13 cellular contexts compared by ENCODE assay signal in genomic region chr2:232667989-232668583, GRCh38. TPM values are rescaled to one million over a fixed set of nuclear protein-coding genes. Genes with fewer than 3 reads are reported as not detected.
A peak's percentile ranks its signal among the peaks of the same experiment; 100 is the strongest.
DNase-seq lines count a peak whose midpoint lies in the region; ATAC-seq, FAIRE-seq and TF ChIP-seq lines count a peak whose summit lies in the region.
"Had no signal": no experiment of that assay in that cellular context is flagged by ENCODE, and none has a peak within 500 bp of the region (broad histone marks: within the 10 kb centered on the region; RNA-seq: fewer than 3 reads in every experiment).

No MANE protein-coding gene starts in this region.

- H3K9ac ChIP-seq in kidney (ENCODE audit: low read length in 2 of 2) = no peak overlapping the region
- H3K9ac ChIP-seq in skeletal muscle tissue (ENCODE audit: low read depth in 1 of 3, low read length in 3 of 3) = peak overlapping the region in 1 of 3 donors; percentile 45

- FAIRE-seq in kidney (lab: Jason Lieb, UNC) = no peak

- H3K36me3 ChIP-seq in kidney (ENCODE audit: control insufficient read depth in 1 of 2, insufficient read depth in 2 of 2, low read length in 2 of 2) (peaks cover 15 to 38% of the 10 kb centered on the region in 2 donors), skeletal muscle tissue (ENCODE audit: control insufficient read depth in 3 of 3, insufficient read depth in 3 of 3, low read length in 3 of 3) (peaks cover 2 to 8% (median 4%) of the 10 kb centered on the region in 3 donors)

- no peaks in the 10 kb centered on the region for H3K27me3 ChIP-seq in skeletal muscle tissue (ENCODE audit: control insufficient read depth in 3 of 3, insufficient read depth in 3 of 3, low read length in 3 of 3)

- H3K4me1 ChIP-seq in kidney (ENCODE audit: control insufficient read depth in 1 of 2, insufficient read depth in 1 of 2, low read depth in 1 of 2, low read length in 2 of 2) (peaks cover 5 to 7% of the 10 kb centered on the region in 2 donors), skeletal muscle tissue (ENCODE audit: control insufficient read depth in 3 of 3, insufficient read depth in 3 of 3, low read length in 3 of 3) (peaks cover 2 to 19% (median 11%) of the 10 kb centered on the region in 3 donors)

- in situ Hi-C loops in astrocyte of the spinal cord (cut with HindIII; ENCODE audit: low sequenced_read_pairs) = no loop called here

- ATAC-seq in GM18868 (IDR thresholded peaks at IDR 0.05; ENCODE audit: unreplicated experiment) = no peak
- ATAC-seq in HG03135 (IDR thresholded peaks at IDR 0.05; ENCODE audit: unreplicated experiment) = no peak
- ATAC-seq: stimulated activated effector memory CD8-positive, alpha-beta T cell treated with anti-CD3 and anti-CD28 coated beads, Interleukin-12 subunit alpha, Interleukin-12 subunit beta, amount 100 ng/mL, for 72 hours had no signal

- H3K4me3 ChIP-seq in astrocyte of the spinal cord (ENCODE audit: low read depth, low read length) (no peak overlapping the region), kidney (ENCODE audit: low read length in 2 of 2) (no peak overlapping the region), skeletal muscle tissue (ENCODE audit: low read length in 3 of 3) (no peak overlapping the region)

- DNase-seq in NCI-H146 treated with DMSO at 0.1 percent for 48 hours (lab: John Stamatoyannopoulos, UW; ENCODE audit: unreplicated experiment) (peak; percentile 2), astrocyte of the spinal cord (ENCODE audit: low read depth, low spot score) (peak; percentile 2), kidney (no peak)
- DNase-seq in stimulated activated CD4-positive, alpha-beta T cell treated with anti-CD3 and anti-CD28 coated beads, Interleukin-4, amount 100 ng/mL, for 4 hours = no peak
- DNase-seq: activated gamma-delta T cell treated with Interleukin-2 at 50 U/mL for 16 hours; central memory CD4-positive, alpha-beta T cell; NCI-H187; SIG-M5; stimulated activated CD4-positive, alpha-beta T cell treated with anti-CD3 and anti-CD28 coated beads, Interleukin-4, amount 100 ng/mL, for 1 hour had no signal

- intact Hi-C loops in kidney (cut with DNase I) = no loop called here

- TF ChIP-seq CTCF in astrocyte of the spinal cord (IDR thresholded peaks at IDR 0.05; ENCODE audit: low read depth, low read length) (no peak), kidney (IDR thresholded peaks at IDR 0.05; ENCODE audit: borderline replicate concordance, extremely low read depth, insufficient read depth) (no peak)

- H3K9me3 ChIP-seq in kidney (ENCODE audit: control insufficient read depth in 1 of 2, low read length in 2 of 2) (no peaks in the 10 kb centered on the region), skeletal muscle tissue (ENCODE audit: control insufficient read depth in 3 of 3, low read length in 3 of 3) (no peaks in the 10 kb centered on the region)

- peak overlapping the region; percentile 11 to 26 for H3K27ac ChIP-seq in kidney (ENCODE audit: low read depth in 2 of 2, low read length in 2 of 2)
- peak overlapping the region; percentile 57 for H3K27ac ChIP-seq in skeletal muscle tissue (ENCODE audit: low read depth, low read length)

RNA-seq across cellular contexts. Expression of gene GIGYF2, which starts 29.0 kb away (rescaled TPM):
- 79.8 TPM for total RNA-seq in kidney
- 13.5 TPM for polyA plus RNA-seq in kidney (ENCODE audit: insufficient read depth, low read depth, low replicate concordance)
- total RNA-seq in skeletal muscle tissue = 74.1 TPM

RNA-seq across cellular contexts. Expression of gene EFHD1, which starts 34.7 kb away (rescaled TPM):
- total RNA-seq in kidney (129 TPM), skeletal muscle tissue (2.1 TPM)
- 280 TPM for polyA plus RNA-seq in kidney (ENCODE audit: insufficient read depth, low read depth, low replicate concordance)

Comparison
In these comparisons a context has a peak if more than half of its experiments do, and no peak if none do; other contexts are left out.
1. DNase-seq: peak in NCI-H146 treated with DMSO at 0.1 percent for 48 hours (single experiment) and astrocyte of the spinal cord (single experiment); none in kidney (single experiment) and stimulated activated CD4-positive, alpha-beta T cell treated with anti-CD3 and anti-CD28 coated beads, Interleukin-4, amount 100 ng/mL, for 4 hours (0 of 2).
2. RNA of gene EFHD1, which starts 34.7 kb away (total RNA-seq): 129 TPM in kidney (single experiment); 2.1 TPM in skeletal muscle tissue (single experiment); every median in the first group is over 10 times any median in the second.